2 cellular contexts compared by ENCODE assay signal in genomic region chr20:62758226-62758912, GRCh38.
A peak's percentile ranks its signal among the peaks of the same experiment; 100 is the strongest.
TF ChIP-seq lines count a peak whose summit lies in the region.

No MANE protein-coding gene starts in this region.

TF ChIP-seq in HEK293, 187 proteins besides CTCF, POLR2A, EP300 and RAD21:
- TF ChIP-seq KLF1 (tag by site-specific recombination; IDR thresholded peaks at IDR 0.05) (no peak), MYNN (tag by site-specific recombination; IDR thresholded peaks at IDR 0.05; ENCODE audit: borderline replicate concordance) (no peak), ZNF169 (tag by site-specific recombination; IDR thresholded peaks at IDR 0.05) (no peak), GLIS1 (tag by site-specific recombination; IDR thresholded peaks at IDR 0.05) (peak; percentile 81), TCF7L2 (IDR thresholded peaks at IDR 0.05; ENCODE audit: borderline replicate concordance, low read depth, low read length) (no peak)

TF ChIP-seq in HepG2, 621 proteins besides CTCF, POLR2A, EP300 and RAD21:
- TF ChIP-seq, protein P1, sequence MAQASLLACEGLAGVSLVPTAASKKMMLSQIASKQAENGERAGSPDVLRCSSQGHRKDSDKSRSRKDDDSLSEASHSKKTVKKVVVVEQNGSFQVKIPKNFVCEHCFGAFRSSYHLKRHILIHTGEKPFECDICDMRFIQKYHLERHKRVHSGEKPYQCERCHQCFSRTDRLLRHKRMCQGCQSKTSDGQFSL (CRISPR knock-in tag; IDR thresholded peaks at IDR 0.05), result no peak
- TF ChIP-seq, protein P2, sequence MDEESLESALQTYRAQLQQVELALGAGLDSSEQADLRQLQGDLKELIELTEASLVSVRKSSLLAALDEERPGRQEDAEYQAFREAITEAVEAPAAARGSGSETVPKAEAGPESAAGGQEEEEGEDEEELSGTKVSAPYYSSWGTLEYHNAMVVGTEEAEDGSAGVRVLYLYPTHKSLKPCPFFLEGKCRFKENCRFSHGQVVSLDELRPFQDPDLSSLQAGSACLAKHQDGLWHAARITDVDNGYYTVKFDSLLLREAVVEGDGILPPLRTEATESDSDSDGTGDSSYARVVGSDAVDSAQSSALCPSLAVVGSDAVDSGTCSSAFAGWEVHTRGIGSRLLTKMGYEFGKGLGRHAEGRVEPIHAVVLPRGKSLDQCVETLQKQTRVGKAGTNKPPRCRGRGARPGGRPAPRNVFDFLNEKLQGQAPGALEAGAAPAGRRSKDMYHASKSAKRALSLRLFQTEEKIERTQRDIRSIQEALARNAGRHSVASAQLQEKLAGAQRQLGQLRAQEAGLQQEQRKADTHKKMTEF (CRISPR knock-in tag; IDR thresholded peaks at IDR 0.05), result no peak
- TF ChIP-seq MNT (IDR thresholded peaks at IDR 0.05), result 0 out of 2 replicates have a peak, but pooled peaks have one; percentile 11
- TF ChIP-seq ZNF430 (CRISPR knock-in tag; IDR thresholded peaks at IDR 0.05), result no peak
- TF ChIP-seq MAFK (conservative IDR thresholded peaks at IDR 0.05 in 1 of 2, IDR thresholded peaks at IDR 0.05 in 1 of 2; ENCODE audit: low read length in 2 of 2), result peak in 1 of 2 experiments; percentile 33; a peak in 1 of 4 replicates
- no peak for TF ChIP-seq GFI1 (CRISPR knock-in tag; IDR thresholded peaks at IDR 0.05; ENCODE audit: borderline replicate concordance)
- TF ChIP-seq ZNF547 (CRISPR knock-in tag; IDR thresholded peaks at IDR 0.05), result no peak
- TF ChIP-seq ZSCAN31 (CRISPR knock-in tag; IDR thresholded peaks at IDR 0.05; ENCODE audit: low read depth), result no peak
- no peak for TF ChIP-seq HNRNPLL (IDR thresholded peaks at IDR 0.05; ENCODE audit: low read depth, low read length, poor library complexity, severe bottlenecking)
- TF ChIP-seq, protein P3, sequence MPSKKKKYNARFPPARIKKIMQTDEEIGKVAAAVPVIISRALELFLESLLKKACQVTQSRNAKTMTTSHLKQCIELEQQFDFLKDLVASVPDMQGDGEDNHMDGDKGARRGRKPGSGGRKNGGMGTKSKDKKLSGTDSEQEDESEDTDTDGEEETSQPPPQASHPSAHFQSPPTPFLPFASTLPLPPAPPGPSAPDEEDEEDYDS (CRISPR knock-in tag; IDR thresholded peaks at IDR 0.05), result no peak
- no peak for TF ChIP-seq HOXA3 (CRISPR knock-in tag; IDR thresholded peaks at IDR 0.05)
- no peak for TF ChIP-seq RBM22 (optimal IDR thresholded peaks at IDR 0.05; ENCODE audit: low read length)
- TF ChIP-seq GATA4 (IDR thresholded peaks at IDR 0.05; ENCODE audit: borderline replicate concordance, low read depth), result no peak
- TF ChIP-seq, protein P4, sequence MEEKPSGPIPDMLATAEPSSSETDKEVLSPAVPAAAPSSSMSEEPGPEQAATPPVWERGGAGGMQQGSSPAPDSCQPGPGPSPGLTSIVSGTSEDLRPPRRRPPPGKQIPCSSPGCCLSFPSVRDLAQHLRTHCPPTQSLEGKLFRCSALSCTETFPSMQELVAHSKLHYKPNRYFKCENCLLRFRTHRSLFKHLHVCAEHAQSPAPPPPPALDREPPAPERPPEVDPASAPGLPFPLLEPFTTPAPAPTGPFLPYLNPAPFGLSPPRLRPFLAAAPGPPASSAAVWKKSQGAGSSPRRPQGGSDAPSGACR (CRISPR knock-in tag; IDR thresholded peaks at IDR 0.05), result no peak
- TF ChIP-seq ZNF558 (CRISPR knock-in tag; IDR thresholded peaks at IDR 0.05; ENCODE audit: borderline replicate concordance), result no peak
- no peak for TF ChIP-seq MZF1 (CRISPR knock-in tag; IDR thresholded peaks at IDR 0.05; ENCODE audit: borderline replicate concordance)
